6 cellular contexts compared by ENCODE assay signal in genomic region chr11:72466410-72466809, GRCh38.
"Had no signal": no experiment of that assay in that cellular context is flagged by ENCODE, and none has a peak within 500 bp of the region (broad histone marks: within the 10 kb centered on the region; RNA-seq: fewer than 3 reads in every experiment).

No MANE protein-coding gene starts in this region.

- ATAC-seq: GM23338, HepG2 had no signal

- H3K27ac ChIP-seq: HL-60 had no signal

- H3K4me2 ChIP-seq: GM23338 had no signal

- DNase-seq: H9, HCEC 1CT, KBM-7 had no signal

- H3K4me3 ChIP-seq: GM23338 had no signal

- H2AFZ ChIP-seq: GM23338 had no signal
